8 cellular contexts compared by ENCODE assay signal in genomic region chr16:50065624-50066481, GRCh38. TPM values are rescaled to one million over a fixed set of nuclear protein-coding genes. Genes with fewer than 3 reads are reported as not detected.
DNase-seq lines count a peak whose midpoint lies in the region; TF ChIP-seq lines count a peak whose summit lies in the region.

A gene with protein sequence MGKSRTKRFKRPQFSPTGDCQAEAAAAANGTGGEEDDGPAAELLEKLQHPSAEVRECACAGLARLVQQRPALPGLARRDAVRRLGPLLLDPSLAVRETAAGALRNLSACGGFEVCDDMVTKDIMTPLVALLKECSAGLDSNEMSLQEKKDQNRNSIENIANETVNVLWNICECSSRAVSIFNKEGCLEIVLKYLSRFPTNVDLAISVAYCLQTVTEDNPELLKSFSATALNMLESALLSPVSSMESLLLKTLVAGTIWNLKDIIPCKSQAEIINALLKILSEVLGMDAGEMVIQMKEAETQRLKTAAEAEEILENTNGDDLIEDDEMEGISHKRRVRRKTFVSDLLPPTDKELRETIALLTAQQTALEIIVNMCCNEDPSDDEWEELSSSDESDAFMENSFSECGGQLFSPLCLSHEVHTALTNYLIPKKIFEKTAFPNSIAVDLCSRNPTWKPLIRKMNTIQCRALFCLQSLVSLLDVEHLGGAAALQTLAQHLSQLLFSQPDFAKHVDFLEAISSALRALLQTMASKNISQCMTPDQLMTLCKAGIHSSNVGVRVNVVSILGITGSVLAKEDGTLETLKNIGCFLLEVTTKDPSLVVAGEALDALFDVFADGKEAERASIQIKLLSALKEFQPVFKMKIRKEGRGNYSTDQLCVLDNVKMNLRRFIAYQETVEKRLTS (plus strand): TSS chr16:50065970. CDS start chr16:50066132, 162 bp downstream.

- peak within 1 kb of the TSS; percentile 80 for H3K9ac ChIP-seq in SK-N-MC (ENCODE audit: insufficient read length)

- 0 out of 2 replicates have a peak within 1 kb of the TSS, but pooled peaks have one; percentile 36 for H3K27ac ChIP-seq in SK-N-MC
- peak within 1 kb of the TSS; percentile 88 for H3K27ac ChIP-seq in suprapubic skin

- H3K4me3 Mint-ChIP-seq in HFFc6, result peak within 1 kb of the TSS; percentile 94
- H3K4me3 Mint-ChIP-seq in activated naive CD4-positive, alpha-beta T cell treated with anti-CD3 and anti-CD28 coated beads, Interleukin-2, amount 10 ng/mL, durations not matched to agents 7 days and 5 days, result peak within 1 kb of the TSS; percentile 91

- H3K9me3 Mint-ChIP-seq in HFFc6, result no peaks in the 10 kb centered on the region
- H3K9me3 Mint-ChIP-seq in activated naive CD4-positive, alpha-beta T cell treated with anti-CD3 and anti-CD28 coated beads, Interleukin-2, amount 10 ng/mL, durations not matched to agents 7 days and 5 days, result no peaks in the 10 kb centered on the region

- H3K9me3 ChIP-seq in SK-N-MC (ENCODE audit: low read depth, low read length) (no peaks in the 10 kb centered on the region), suprapubic skin (no peaks in the 10 kb centered on the region)

- H3K36me3 ChIP-seq in SK-N-MC (ENCODE audit: insufficient read depth, low read length) (peaks cover 6% of the 10 kb centered on the region), suprapubic skin (peaks cover 7% of the 10 kb centered on the region)

- peaks cover 17% of the 10 kb centered on the region for H3K36me3 Mint-ChIP-seq in HFFc6 (ENCODE audit: low read depth)
- H3K36me3 Mint-ChIP-seq in activated naive CD4-positive, alpha-beta T cell treated with anti-CD3 and anti-CD28 coated beads, Interleukin-2, amount 10 ng/mL, durations not matched to agents 7 days and 5 days, result peaks cover 20% of the 10 kb centered on the region

- H3K4me1 Mint-ChIP-seq in HFFc6 (ENCODE audit: low read depth), result peaks cover 40% of the 10 kb centered on the region
- H3K4me1 Mint-ChIP-seq in activated naive CD4-positive, alpha-beta T cell treated with anti-CD3 and anti-CD28 coated beads, Interleukin-2, amount 10 ng/mL, durations not matched to agents 7 days and 5 days, result peaks cover 46% of the 10 kb centered on the region

- peak within 1 kb of the TSS; percentile 92 for H3K4me3 ChIP-seq in NB4 (ENCODE audit: low read depth, low read length)
- peak within 1 kb of the TSS; percentile 89 for H3K4me3 ChIP-seq in SK-N-MC
- H3K4me3 ChIP-seq in suprapubic skin, result peak within 1 kb of the TSS; percentile 87

- no peaks in the 10 kb centered on the region; the same call in none of the 2 replicates for H3K27me3 Mint-ChIP-seq in HFFc6 (ENCODE audit: insufficient read depth)
- no peaks in the 10 kb centered on the region for H3K27me3 Mint-ChIP-seq in activated naive CD4-positive, alpha-beta T cell treated with anti-CD3 and anti-CD28 coated beads, Interleukin-2, amount 10 ng/mL, durations not matched to agents 7 days and 5 days

- TF ChIP-seq CTCF in HFFc6 (IDR thresholded peaks at IDR 0.05) (no peak), NB4 (IDR thresholded peaks at IDR 0.05; ENCODE audit: low read depth, low read length) (no peak), suprapubic skin (IDR thresholded peaks at IDR 0.05) (no peak)

- DNase-seq in GM04504 (ENCODE audit: low read depth), result peak; percentile 83
- peak; percentile 89 for DNase-seq in HFFc6
- DNase-seq in NB4 (ENCODE audit: low read depth), result peak; percentile 95
- DNase-seq in SK-N-MC (ENCODE audit: low read depth, low spot score), result peak; percentile 30
- peak; percentile 95 for DNase-seq in activated naive CD4-positive, alpha-beta T cell treated with anti-CD3 and anti-CD28 coated beads, Interleukin-2, amount 10 ng/mL, durations not matched to agents 7 days and 5 days
- DNase-seq in glomerular endothelial cell (ENCODE audit: extremely low read depth, low read depth, low spot score), result peak; percentile 14
- DNase-seq in occipital lobe (lab: John Stamatoyannopoulos, UW), result peak; percentile 92
- peak; percentile 94 for DNase-seq in suprapubic skin (ENCODE audit: low spot score in 2 of 2)

- TF ChIP-seq EP300 in suprapubic skin (IDR thresholded peaks at IDR 0.05), result no peak

- no peaks in the 10 kb centered on the region for H3K27me3 ChIP-seq in suprapubic skin

- WGBS in suprapubic skin, result 5% methylated on average over 45 of the region's 91 CpGs

- H3K4me1 ChIP-seq in suprapubic skin, result peaks cover 19% of the 10 kb centered on the region

- peak within 1 kb of the TSS; percentile 80 for H3K27ac Mint-ChIP-seq in HFFc6
- peak within 1 kb of the TSS; percentile 96 for H3K27ac Mint-ChIP-seq in activated naive CD4-positive, alpha-beta T cell treated with anti-CD3 and anti-CD28 coated beads, Interleukin-2, amount 10 ng/mL, durations not matched to agents 7 days and 5 days

- CTCF ChIA-PET in activated naive CD4-positive, alpha-beta T cell treated with anti-CD3 and anti-CD28 coated beads, Interleukin-2, amount 10 ng/mL, durations not matched to agents 7 days and 5 days (lab: Charles Lee), result interaction anchor here (0.6 to 10.7 kb wide), 10 partner anchors 16 to 601 kb away, joined by 3 to 180 read pairs (median 10); partner anchors contain the start of gene CNEP1R1

- TF ChIP-seq POLR2A in NB4 (IDR thresholded peaks at IDR 0.05; ENCODE audit: extremely low read depth, insufficient read length) (peak; percentile 82), suprapubic skin (IDR thresholded peaks at IDR 0.05) (no peak)

RNA-seq across cellular contexts. Expression of the gene that starts here (rescaled TPM):
- total RNA-seq in HFFc6 (2021; fragmentation: NEBNext Ultra II Directional; extraction: Animal tissue kit (Norgen Biotek cat#: 25700)), result 10 to 100 TPM; 17.2 to 23.8 (median 19.6) TPM
- 15.1 and 17.3 TPM in 2 replicates for total RNA-seq in glomerular endothelial cell
- total RNA-seq in occipital lobe, result 35.2 TPM
- total RNA-seq in suprapubic skin, result 10 to 100 TPM; 12.4 to 19.3 (median 18.5) TPM

Comparison
In these comparisons a context has a peak if more than half of its experiments do, and no peak if none do; other contexts are left out.
1. Peak in every context shown above with its lines: DNase-seq, H3K4me3 ChIP-seq and H3K27ac ChIP-seq.
2. DNase-seq: peak in every context shown above with its lines; median percentile 95 in NB4; 95 in activated naive CD4-positive, alpha-beta T cell treated with anti-CD3 and anti-CD28 coated beads, Interleukin-2, amount 10 ng/mL, durations not matched to agents 7 days and 5 days; 94 in suprapubic skin; 92 in occipital lobe; 89 in HFFc6; 83 in GM04504; 30 in SK-N-MC; 14 in glomerular endothelial cell.